Comparison of ENCODE assay signal across 8 cellular contexts in the genomic region with DNA sequence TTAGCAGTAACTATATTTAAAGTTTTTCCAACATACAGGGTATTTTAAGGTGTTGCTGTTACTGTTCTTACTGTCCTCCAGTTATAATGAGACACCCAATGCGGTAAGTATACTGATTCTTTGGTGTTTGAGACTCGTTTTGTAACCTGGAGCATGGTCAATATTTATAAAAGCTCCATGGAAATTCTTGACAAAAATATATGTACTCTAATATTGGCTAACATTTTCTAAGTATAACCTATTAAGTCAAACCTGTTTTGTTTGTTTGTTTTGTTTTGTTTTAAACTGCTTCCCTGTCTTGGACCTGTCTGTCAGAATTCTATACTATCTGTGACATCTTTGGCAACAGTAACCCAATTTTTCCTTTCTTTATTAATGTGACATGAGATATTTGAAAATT.
"Had no signal": no experiment of that assay in that cellular context is flagged by ENCODE, and none has a peak within 500 bp of the region (broad histone marks: within the 10 kb centered on the region; RNA-seq: fewer than 3 reads in every experiment).

No MANE protein-coding gene starts in this region.

- H3K4me3 Mint-ChIP-seq: IgD-negative memory B cell had no signal

- H3K9me3 Mint-ChIP-seq: IgD-negative memory B cell had no signal

- H3K4me3 ChIP-seq: K562 had no signal

- DNase-seq: IMR-90, KBM-7, KG1 had no signal

- H3K27me3 Mint-ChIP-seq: IgD-negative memory B cell had no signal

- ATAC-seq: HepG2, K562 had no signal

- H3K27ac ChIP-seq: HL-60, KMS-11 had no signal

- H3K36me3 Mint-ChIP-seq: IgD-negative memory B cell had no signal
